ENCODE assay signal across 8 cellular contexts in genomic region chr22:44668190-44668885, GRCh38. TPM values are rescaled to one million over a fixed set of nuclear protein-coding genes. Genes with fewer than 3 reads are reported as not detected.
DNase-seq lines count a peak whose midpoint lies in the region; ATAC-seq, FAIRE-seq and TF ChIP-seq lines count a peak whose summit lies in the region.

No MANE protein-coding gene starts in this region.

- no peak for FAIRE-seq in pancreas (lab: Jason Lieb, UNC)

- intact Hi-C loops in pancreas (cut with DNase I): no loop called here
- intact Hi-C loops in posterior vena cava (cut with DNase I): no loop called here

- DNase-seq in HuH-7 (ENCODE audit: low spot score): peak; percentile 59
- peak; percentile 46 for DNase-seq in activated CD8-positive, alpha-beta memory T cell treated with anti-CD3 and anti-CD28 coated beads, Interleukin-2, amount 50 U/mL, for 4 hours
- DNase-seq in foreskin fibroblast: no peak
- peak in 1 of 6 donors; percentile 72 for DNase-seq in pancreas
- DNase-seq in posterior vena cava (ENCODE audit: low spot score): no peak
- DNase-seq in NCI-H2107 (lab: John Stamatoyannopoulos, UW): no peak

- H3K9me3 ChIP-seq in pancreas: no peaks in the 10 kb centered on the region

- 2 to 3% methylated on average over 39 to 87 of the region's 87 CpGs for WGBS in pancreas, 2 donors

- no peak overlapping the region for H3K27ac ChIP-seq in pancreas

- peak overlapping the region; percentile 50 to 83 for H3K4me3 ChIP-seq in foreskin fibroblast (ENCODE audit: low read depth in 1 of 2, low read length in 2 of 2)
- H3K4me3 ChIP-seq in pancreas: peak overlapping the region in 3 of 4 donors; percentile 18 to 46 (median 40)

- peaks cover 0 to 6% (median 0%) of the 10 kb centered on the region in 4 donors for H3K27me3 ChIP-seq in pancreas

- H3K36me3 ChIP-seq in pancreas: no peaks in the 10 kb centered on the region

- H3K4me1 ChIP-seq in pancreas: no peaks in the 10 kb centered on the region

- ATAC-seq in pancreas: peak in 2 of 4 donors; percentile 55 to 58
- ATAC-seq in GM18505 (IDR thresholded peaks at IDR 0.05; ENCODE audit: unreplicated experiment): no peak
- ATAC-seq in HG02852 (IDR thresholded peaks at IDR 0.05; ENCODE audit: unreplicated experiment): no peak

- TF ChIP-seq POLR2A in GM18505 (IDR thresholded peaks at IDR 0.05; ENCODE audit: borderline replicate concordance, extremely low read depth, insufficient read depth, insufficient read length): no peak

- TF ChIP-seq CTCF in foreskin fibroblast (IDR thresholded peaks at IDR 0.05; ENCODE audit: low read depth, low read length) (no peak), pancreas (IDR thresholded peaks at IDR 0.05) (no peak)

RNA-seq across cellular contexts. Expression of gene PRR5, which starts 33.7 kb away (rescaled TPM):
- total RNA-seq in pancreas (10 to 100 TPM in 3 of 6 donors, 1 to 10 TPM in 3; 7.0 to 10.7 (median 10.0) TPM), posterior vena cava (10 to 100 TPM in 1 of 2 donors, 1 to 10 TPM in 1; 8.8 to 11.8 TPM)
- polyA plus RNA-seq in pancreas: 10 to 100 TPM; 12.7 to 23.0 TPM

Comparison
In these comparisons a context has a peak if more than half of its experiments do, and no peak if none do; other contexts are left out.
1. DNase-seq: peak in HuH-7 (single experiment) and activated CD8-positive, alpha-beta memory T cell treated with anti-CD3 and anti-CD28 coated beads, Interleukin-2, amount 50 U/mL, for 4 hours (single experiment); none in foreskin fibroblast (0 of 2), posterior vena cava (single experiment) and NCI-H2107 (single experiment).